Comparison of ENCODE assay signal across 8 cellular contexts in genomic region chr21:33915368-33916199, GRCh38.
DNase-seq lines count a peak whose midpoint lies in the region; ATAC-seq and TF ChIP-seq lines count a peak whose summit lies in the region.

A gene with protein sequence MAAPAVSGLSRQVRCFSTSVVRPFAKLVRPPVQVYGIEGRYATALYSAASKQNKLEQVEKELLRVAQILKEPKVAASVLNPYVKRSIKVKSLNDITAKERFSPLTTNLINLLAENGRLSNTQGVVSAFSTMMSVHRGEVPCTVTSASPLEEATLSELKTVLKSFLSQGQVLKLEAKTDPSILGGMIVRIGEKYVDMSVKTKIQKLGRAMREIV (minus strand): TSS chr21:33915804. CDS start chr21:33915763, 41 bp downstream.

- ATAC-seq in GM19035 (IDR thresholded peaks at IDR 0.05; ENCODE audit: unreplicated experiment) (peak; percentile 99), HG03354 (IDR thresholded peaks at IDR 0.05; ENCODE audit: poor library complexity, severe bottlenecking, unreplicated experiment) (peak; percentile 100)
- ATAC-seq in activated CD4-positive, CD25-positive, alpha-beta regulatory T cell treated with anti-CD3 and anti-CD28 coated beads, Interleukin-2, amount 50 U/mL, for 24 hours, result peak; percentile 99

- TF ChIP-seq CTCF in AG09319 (IDR thresholded peaks at IDR 0.05; ENCODE audit: low read depth, low read length), result no peak

- peak; percentile 93 for DNase-seq in AG09319 (ENCODE audit: extremely low read depth, low read depth)
- DNase-seq in NCI-H446 treated with DMSO at 0.1 percent for 48 hours (lab: John Stamatoyannopoulos, UW), result peak; percentile 96
- peak; percentile 99 for DNase-seq in cerebellar cortex (ENCODE audit: low spot score)
- peak; percentile 99 for DNase-seq in iris pigment epithelial cell (ENCODE audit: low read depth)
- DNase-seq in stimulated activated CD4-positive, alpha-beta T cell treated with anti-CD3 and anti-CD28 coated beads, Interleukin-12 subunit alpha, Interleukin-12 subunit beta, amount 100 ng/mL, for 24 hours (ENCODE audit: low read depth in 2 of 2), result peak; percentile 93 to 95

Comparison
In these comparisons a context has a peak if more than half of its experiments do, and no peak if none do; other contexts are left out.
1. Peak in every context shown above with its lines: DNase-seq and ATAC-seq.